20 cellular contexts compared by ENCODE assay signal in genomic region chrX:144849141-144849540, GRCh38.
"Had no signal": no experiment of that assay in that cellular context is flagged by ENCODE, and none has a peak within 500 bp of the region (broad histone marks: within the 10 kb centered on the region; RNA-seq: fewer than 3 reads in every experiment).

No MANE protein-coding gene starts in this region.

- H3K4me2 ChIP-seq: hepatocyte had no signal

- ATAC-seq: body of pancreas; mucosa of descending colon; naive thymus-derived CD8-positive, alpha-beta T cell; pancreas; WTC11 had no signal

- H2AFZ ChIP-seq: hepatocyte had no signal

- H3K4me1 ChIP-seq: body of pancreas, colonic mucosa, left ventricle myocardium inferior, pancreas, sigmoid colon, stomach had no signal

- H3K27me3 ChIP-seq: body of pancreas, colonic mucosa, hepatocyte, pancreas, sigmoid colon, stomach had no signal

- H3K36me3 Mint-ChIP-seq: activated naive CD4-positive, alpha-beta T cell treated with anti-CD3 and anti-CD28 coated beads, Interleukin-2, amount 50 U/mL, for 72 hours; memory B cell; naive thymus-derived CD8-positive, alpha-beta T cell had no signal

- DNase-seq: activated CD4-positive, alpha-beta T cell treated with anti-CD3 and anti-CD28 coated beads for 4 hours; activated CD8-positive, alpha-beta memory T cell treated with anti-CD3 and anti-CD28 coated beads, Interleukin-2, amount 50 U/mL, for 48 hours; activated gamma-delta T cell; body of pancreas; central memory CD4-positive, alpha-beta T cell; colonic mucosa; kidney; left ventricle myocardium inferior; mucosa of descending colon; naive thymus-derived CD8-positive, alpha-beta T cell; pancreas; sigmoid colon; stimulated activated CD4-positive, alpha-beta T cell treated with anti-CD3 and anti-CD28 coated beads, Interleukin-12 subunit alpha, Interleukin-12 subunit beta, amount 100 ng/mL, for 4 hours; stimulated activated CD4-positive, alpha-beta T cell treated with anti-CD3 and anti-CD28 coated beads, Interleukin-2, amount 100 ng/mL, for 24 hours; stomach had no signal

- H3K27ac ChIP-seq: body of pancreas, colonic mucosa, hepatocyte, left ventricle myocardium inferior, pancreas, sigmoid colon, stomach had no signal

- H3K27me3 Mint-ChIP-seq: memory B cell; naive thymus-derived CD8-positive, alpha-beta T cell had no signal

- H3K36me3 ChIP-seq: colonic mucosa, left ventricle myocardium inferior, pancreas, sigmoid colon, stomach had no signal

- H3K4me1 Mint-ChIP-seq: memory B cell; naive thymus-derived CD8-positive, alpha-beta T cell; WTC11 had no signal

- H3K4me3 ChIP-seq: body of pancreas, colonic mucosa, hepatocyte, left ventricle myocardium inferior, mucosa of descending colon, pancreas, sigmoid colon, stomach had no signal

- H3K79me2 ChIP-seq: hepatocyte had no signal

- H3K4me3 Mint-ChIP-seq: activated T-cell treated with anti-CD3 and anti-CD28 coated beads, Interleukin-2, amount 50 U/mL, for 72 hours; memory B cell; naive thymus-derived CD8-positive, alpha-beta T cell; WTC11 had no signal

- H3K27ac Mint-ChIP-seq: activated naive CD4-positive, alpha-beta T cell treated with anti-CD3 and anti-CD28 coated beads, Interleukin-2, amount 50 U/mL, for 72 hours; activated T-cell treated with anti-CD3 and anti-CD28 coated beads, Interleukin-2, amount 50 U/mL, for 72 hours; memory B cell; naive thymus-derived CD8-positive, alpha-beta T cell; WTC11 had no signal
